11 cellular contexts compared by ENCODE assay signal in genomic region chr7:17275749-17276671, GRCh38. TPM values are rescaled to one million over a fixed set of nuclear protein-coding genes. Genes with fewer than 3 reads are reported as not detected.
A peak's percentile ranks its signal among the peaks of the same experiment; 100 is the strongest.
DNase-seq lines count a peak whose midpoint lies in the region; ATAC-seq and TF ChIP-seq lines count a peak whose summit lies in the region.
"Had no signal": no experiment of that assay in that cellular context is flagged by ENCODE, and none has a peak within 500 bp of the region (broad histone marks: within the 10 kb centered on the region; RNA-seq: fewer than 3 reads in every experiment).

No MANE protein-coding gene starts in this region.

- no peaks in the 10 kb centered on the region for H3K36me3 ChIP-seq in mesodermal cell (ENCODE audit: control insufficient read depth, insufficient read depth, low read length)

- no peak for TF ChIP-seq CTCF in coronary artery (IDR thresholded peaks at IDR 0.05)

- DNase-seq in A172 (ENCODE audit: low spot score): peak; percentile 88
- DNase-seq in LoVo (ENCODE audit: low spot score): peak; percentile 42
- DNase-seq in coronary artery (ENCODE audit: low spot score): no peak
- DNase-seq in T-helper 1 cell: no peak
- DNase-seq: activated CD8-positive, alpha-beta memory T cell treated with anti-CD3 and anti-CD28 coated beads for 24 hours; CD4-positive, CD25-positive, alpha-beta regulatory T cell; NCI-H69 had no signal

- no peaks in the 10 kb centered on the region for H3K9me3 ChIP-seq in mesodermal cell (ENCODE audit: control insufficient read depth, low read length)

- no CpG with 5 or more reads among the region's 4 CpGs for WGBS in mesodermal cell (ENCODE audit: insufficient coverage in 2 of 2), 2 experiments

- H3K4me3 ChIP-seq in coronary artery (peak overlapping the region; percentile 9), mesodermal cell (ENCODE audit: extremely low read depth, insufficient read depth, low read length, poor library complexity, severe bottlenecking) (no peak overlapping the region)

- ATAC-seq in HG02840 (IDR thresholded peaks at IDR 0.05; ENCODE audit: low FRiP score, unreplicated experiment) (no peak), GM18907 (IDR thresholded peaks at IDR 0.05; ENCODE audit: unreplicated experiment) (no peak), HG03175 (IDR thresholded peaks at IDR 0.05; ENCODE audit: unreplicated experiment) (no peak)

- no peaks in the 10 kb centered on the region for H3K4me1 ChIP-seq in mesodermal cell (ENCODE audit: control insufficient read depth, insufficient read depth, low read length, poor library complexity, severe bottlenecking)

- peak overlapping the region; percentile 66 to 75 for H3K27ac ChIP-seq in coronary artery
- peak overlapping the region; percentile 43 for H3K27ac ChIP-seq in mesodermal cell (ENCODE audit: low read depth, low read length, severe bottlenecking)

RNA-seq across cellular contexts. Expression of gene AHR, which starts 22.4 kb away (rescaled TPM):
- not detected in 2 replicates for total RNA-seq in A172 (2014; rRNA removed; shearing (Covaris generic))
- polyA plus RNA-seq in mesodermal cell (2013, experiment 1 of 2): 29.9 TPM
- 26.8 TPM for polyA plus RNA-seq in mesodermal cell (2013, experiment 2 of 2)

Comparison
In these comparisons a context has a peak if more than half of its experiments do, and no peak if none do; other contexts are left out.
1. DNase-seq: peak in A172 (single experiment) and LoVo (single experiment); none in coronary artery (single experiment) and T-helper 1 cell (0 of 5).